Comparison of ENCODE assay signal across 1 cellular context in genomic region chr9:75051285-75051684, GRCh38.
TF ChIP-seq lines count a peak whose summit lies in the region.

No MANE protein-coding gene starts in this region.

TF ChIP-seq in K562, 482 proteins besides CTCF, POLR2A, EP300 and RAD21 (continues in another document):
- peak; percentile 75 for TF ChIP-seq CBFA2T2 (conservative IDR thresholded peaks at IDR 0.05)
- TF ChIP-seq XRCC4 (IDR thresholded peaks at IDR 0.05; ENCODE audit: extremely low read depth, insufficient read depth, insufficient read length): no peak
- no peak for TF ChIP-seq KLF16 (IDR thresholded peaks at IDR 0.05)
- TF ChIP-seq TAL1 (IDR thresholded peaks at IDR 0.05): peak; percentile 74
- TF ChIP-seq, protein P1, sequence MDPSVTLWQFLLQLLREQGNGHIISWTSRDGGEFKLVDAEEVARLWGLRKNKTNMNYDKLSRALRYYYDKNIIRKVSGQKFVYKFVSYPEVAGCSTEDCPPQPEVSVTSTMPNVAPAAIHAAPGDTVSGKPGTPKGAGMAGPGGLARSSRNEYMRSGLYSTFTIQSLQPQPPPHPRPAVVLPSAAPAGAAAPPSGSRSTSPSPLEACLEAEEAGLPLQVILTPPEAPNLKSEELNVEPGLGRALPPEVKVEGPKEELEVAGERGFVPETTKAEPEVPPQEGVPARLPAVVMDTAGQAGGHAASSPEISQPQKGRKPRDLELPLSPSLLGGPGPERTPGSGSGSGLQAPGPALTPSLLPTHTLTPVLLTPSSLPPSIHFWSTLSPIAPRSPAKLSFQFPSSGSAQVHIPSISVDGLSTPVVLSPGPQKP (CRISPR knock-in tag; IDR thresholded peaks at IDR 0.05): no peak
- TF ChIP-seq MEF2D (tag; conservative IDR thresholded peaks at IDR 0.05; ENCODE audit: low read depth): no peak
- TF ChIP-seq, protein P2, sequence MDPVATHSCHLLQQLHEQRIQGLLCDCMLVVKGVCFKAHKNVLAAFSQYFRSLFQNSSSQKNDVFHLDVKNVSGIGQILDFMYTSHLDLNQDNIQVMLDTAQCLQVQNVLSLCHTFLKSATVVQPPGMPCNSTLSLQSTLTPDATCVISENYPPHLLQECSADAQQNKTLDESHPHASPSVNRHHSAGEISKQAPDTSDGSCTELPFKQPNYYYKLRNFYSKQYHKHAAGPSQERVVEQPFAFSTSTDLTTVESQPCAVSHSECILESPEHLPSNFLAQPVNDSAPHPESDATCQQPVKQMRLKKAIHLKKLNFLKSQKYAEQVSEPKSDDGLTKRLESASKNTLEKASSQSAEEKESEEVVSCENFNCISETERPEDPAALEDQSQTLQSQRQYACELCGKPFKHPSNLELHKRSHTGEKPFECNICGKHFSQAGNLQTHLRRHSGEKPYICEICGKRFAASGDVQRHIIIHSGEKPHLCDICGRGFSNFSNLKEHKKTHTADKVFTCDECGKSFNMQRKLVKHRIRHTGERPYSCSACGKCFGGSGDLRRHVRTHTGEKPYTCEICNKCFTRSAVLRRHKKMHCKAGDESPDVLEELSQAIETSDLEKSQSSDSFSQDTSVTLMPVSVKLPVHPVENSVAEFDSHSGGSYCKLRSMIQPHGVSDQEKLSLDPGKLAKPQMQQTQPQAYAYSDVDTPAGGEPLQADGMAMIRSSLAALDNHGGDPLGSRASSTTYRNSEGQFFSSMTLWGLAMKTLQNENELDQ (CRISPR knock-in tag; IDR thresholded peaks at IDR 0.05; ENCODE audit: borderline replicate concordance): no peak
- TF ChIP-seq, protein P3, sequence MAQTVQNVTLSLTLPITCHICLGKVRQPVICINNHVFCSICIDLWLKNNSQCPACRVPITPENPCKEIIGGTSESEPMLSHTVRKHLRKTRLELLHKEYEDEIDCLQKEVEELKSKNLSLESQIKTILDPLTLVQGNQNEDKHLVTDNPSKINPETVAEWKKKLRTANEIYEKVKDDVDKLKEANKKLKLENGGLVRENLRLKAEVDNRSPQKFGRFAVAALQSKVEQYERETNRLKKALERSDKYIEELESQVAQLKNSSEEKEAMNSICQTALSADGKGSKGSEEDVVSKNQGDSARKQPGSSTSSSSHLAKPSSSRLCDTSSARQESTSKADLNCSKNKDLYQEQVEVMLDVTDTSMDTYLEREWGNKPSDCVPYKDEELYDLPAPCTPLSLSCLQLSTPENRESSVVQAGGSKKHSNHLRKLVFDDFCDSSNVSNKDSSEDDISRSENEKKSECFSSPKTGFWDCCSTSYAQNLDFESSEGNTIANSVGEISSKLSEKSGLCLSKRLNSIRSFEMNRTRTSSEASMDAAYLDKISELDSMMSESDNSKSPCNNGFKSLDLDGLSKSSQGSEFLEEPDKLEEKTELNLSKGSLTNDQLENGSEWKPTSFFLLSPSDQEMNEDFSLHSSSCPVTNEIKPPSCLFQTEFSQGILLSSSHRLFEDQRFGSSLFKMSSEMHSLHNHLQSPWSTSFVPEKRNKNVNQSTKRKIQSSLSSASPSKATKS (CRISPR knock-in tag; IDR thresholded peaks at IDR 0.05): no peak
- TF ChIP-seq ZBTB12 (CRISPR knock-in tag; IDR thresholded peaks at IDR 0.05): no peak
- TF ChIP-seq USF1 (CRISPR knock-in tag; IDR thresholded peaks at IDR 0.05): no peak
- TF ChIP-seq ZNF766 (CRISPR knock-in tag; conservative IDR thresholded peaks at IDR 0.05): no peak
- peak; percentile 33; the same call in 1 of the 2 replicates for TF ChIP-seq MTA2 (IDR thresholded peaks at IDR 0.05; ENCODE audit: low read depth)
- peak; percentile 59 for TF ChIP-seq NCOR1 (IDR thresholded peaks at IDR 0.05)
- TF ChIP-seq NCOA4 (IDR thresholded peaks at IDR 0.05; ENCODE audit: partially characterized antibody): no peak
- TF ChIP-seq ZNF134 (CRISPR knock-in tag; conservative IDR thresholded peaks at IDR 0.05): no peak
- no peak for TF ChIP-seq TSHZ1 (CRISPR knock-in tag; IDR thresholded peaks at IDR 0.05)
- TF ChIP-seq, protein P4, sequence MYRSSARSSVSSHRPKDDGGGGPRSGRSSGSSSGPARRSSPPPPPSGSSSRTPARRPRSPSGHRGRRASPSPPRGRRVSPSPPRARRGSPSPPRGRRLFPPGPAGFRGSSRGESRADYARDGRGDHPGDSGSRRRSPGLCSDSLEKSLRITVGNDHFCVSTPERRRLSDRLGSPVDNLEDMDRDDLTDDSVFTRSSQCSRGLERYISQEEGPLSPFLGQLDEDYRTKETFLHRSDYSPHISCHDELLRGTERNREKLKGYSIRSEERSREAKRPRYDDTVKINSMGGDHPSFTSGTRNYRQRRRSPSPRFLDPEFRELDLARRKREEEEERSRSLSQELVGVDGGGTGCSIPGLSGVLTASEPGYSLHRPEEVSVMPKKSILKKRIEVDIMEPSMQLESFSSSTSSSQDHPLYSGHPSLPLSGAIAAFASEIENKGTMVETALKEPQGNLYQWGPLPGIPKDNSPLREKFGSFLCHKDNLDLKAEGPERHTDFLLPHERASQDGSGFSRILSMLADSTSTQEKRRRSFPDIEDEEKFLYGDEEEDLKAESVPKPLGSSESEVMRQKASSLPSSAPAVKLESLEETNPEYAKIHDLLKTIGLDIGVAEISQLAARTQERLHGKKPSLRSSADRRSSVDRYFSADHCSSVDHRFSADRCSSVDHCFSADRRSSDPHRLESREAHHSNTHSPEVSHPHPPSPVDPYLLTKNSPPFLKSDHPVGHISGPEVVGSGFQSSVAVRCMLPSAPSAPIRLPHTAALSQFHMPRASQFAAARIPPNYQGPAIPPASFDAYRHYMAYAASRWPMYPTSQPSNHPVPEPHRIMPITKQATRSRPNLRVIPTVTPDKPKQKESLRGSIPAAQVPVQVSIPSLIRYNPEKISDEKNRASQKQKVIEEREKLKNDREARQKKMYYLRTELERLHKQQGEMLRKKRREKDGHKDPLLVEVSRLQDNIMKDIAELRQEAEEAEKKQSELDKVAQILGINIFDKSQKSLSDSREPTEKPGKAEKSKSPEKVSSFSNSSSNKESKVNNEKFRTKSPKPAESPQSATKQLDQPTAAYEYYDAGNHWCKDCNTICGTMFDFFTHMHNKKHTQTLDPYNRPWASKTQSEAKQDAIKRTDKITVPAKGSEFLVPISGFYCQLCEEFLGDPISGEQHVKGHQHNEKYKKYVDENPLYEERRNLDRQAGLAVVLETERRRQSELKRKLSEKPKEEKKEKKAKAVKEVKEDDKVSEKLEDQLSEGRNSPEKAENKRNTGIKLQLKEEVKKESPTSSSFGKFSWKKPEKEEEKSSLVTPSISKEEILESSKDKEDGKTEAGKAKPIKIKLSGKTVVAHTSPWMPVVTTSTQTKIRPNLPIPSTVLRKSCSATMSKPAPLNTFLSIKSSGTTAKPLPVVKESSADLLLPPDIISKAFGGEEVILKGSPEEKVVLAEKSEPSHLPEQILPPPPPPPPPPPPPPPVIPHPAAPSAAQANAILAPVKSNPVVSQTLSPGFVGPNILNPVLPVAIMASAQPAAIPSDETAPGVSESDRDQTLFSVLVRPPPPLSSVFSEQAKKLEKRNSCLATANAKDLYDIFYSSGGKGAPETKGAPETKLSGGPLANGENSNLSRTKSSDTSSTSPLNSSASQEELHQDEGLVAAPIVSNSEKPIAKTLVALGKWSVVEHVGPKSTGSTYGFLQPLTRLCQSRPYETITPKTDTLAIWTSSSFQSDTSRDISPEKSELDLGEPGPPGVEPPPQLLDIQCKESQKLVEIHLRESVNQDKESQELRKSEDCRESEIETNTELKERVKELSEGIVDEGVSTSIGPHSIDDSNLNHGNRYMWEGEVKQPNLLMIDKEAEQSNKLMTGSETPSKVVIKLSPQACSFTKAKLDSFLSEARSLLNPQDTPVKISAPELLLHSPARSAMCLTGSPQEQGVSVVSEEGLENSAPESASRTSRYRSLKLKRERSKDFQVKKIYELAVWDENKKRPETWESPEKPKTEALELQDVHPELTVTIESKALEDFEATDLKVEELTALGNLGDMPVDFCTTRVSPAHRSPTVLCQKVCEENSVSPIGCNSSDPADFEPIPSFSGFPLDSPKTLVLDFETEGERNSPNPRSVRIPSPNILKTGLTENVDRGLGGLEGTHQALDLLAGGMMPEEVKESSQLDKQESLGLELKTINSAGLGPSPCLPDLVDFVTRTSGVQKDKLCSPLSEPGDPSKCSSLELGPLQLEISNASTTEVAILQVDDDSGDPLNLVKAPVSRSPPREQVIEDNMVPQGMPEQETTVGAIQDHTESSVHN (IDR thresholded peaks at IDR 0.05; ENCODE audit: borderline replicate concordance in 1 of 2, low read depth in 1 of 2): no peak
- TF ChIP-seq, protein P5, sequence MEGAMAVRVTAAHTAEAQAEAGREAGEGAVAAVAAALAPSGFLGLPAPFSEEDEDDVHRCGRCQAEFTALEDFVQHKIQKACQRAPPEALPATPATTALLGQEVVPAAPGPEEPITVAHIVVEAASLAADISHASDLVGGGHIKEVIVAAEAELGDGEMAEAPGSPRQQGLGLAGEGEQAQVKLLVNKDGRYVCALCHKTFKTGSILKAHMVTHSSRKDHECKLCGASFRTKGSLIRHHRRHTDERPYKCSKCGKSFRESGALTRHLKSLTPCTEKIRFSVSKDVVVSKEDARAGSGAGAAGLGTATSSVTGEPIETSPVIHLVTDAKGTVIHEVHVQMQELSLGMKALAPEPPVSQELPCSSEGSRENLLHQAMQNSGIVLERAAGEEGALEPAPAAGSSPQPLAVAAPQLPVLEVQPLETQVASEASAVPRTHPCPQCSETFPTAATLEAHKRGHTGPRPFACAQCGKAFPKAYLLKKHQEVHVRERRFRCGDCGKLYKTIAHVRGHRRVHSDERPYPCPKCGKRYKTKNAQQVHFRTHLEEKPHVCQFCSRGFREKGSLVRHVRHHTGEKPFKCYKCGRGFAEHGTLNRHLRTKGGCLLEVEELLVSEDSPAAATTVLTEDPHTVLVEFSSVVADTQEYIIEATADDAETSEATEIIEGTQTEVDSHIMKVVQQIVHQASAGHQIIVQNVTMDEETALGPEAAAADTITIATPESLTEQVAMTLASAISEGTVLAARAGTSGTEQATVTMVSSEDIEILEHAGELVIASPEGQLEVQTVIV (CRISPR knock-in tag; IDR thresholded peaks at IDR 0.05; ENCODE audit: borderline replicate concordance): no peak
- peak; percentile 59 for TF ChIP-seq TCF3 (CRISPR knock-in tag; IDR thresholded peaks at IDR 0.05)
- 0 out of 2 replicates have a peak, but pooled peaks have one; percentile 44 for TF ChIP-seq L3MBTL2 (IDR thresholded peaks at IDR 0.05)
- TF ChIP-seq ZNF589 (CRISPR knock-in tag; IDR thresholded peaks at IDR 0.05; ENCODE audit: low read depth): no peak
- TF ChIP-seq, protein P6, sequence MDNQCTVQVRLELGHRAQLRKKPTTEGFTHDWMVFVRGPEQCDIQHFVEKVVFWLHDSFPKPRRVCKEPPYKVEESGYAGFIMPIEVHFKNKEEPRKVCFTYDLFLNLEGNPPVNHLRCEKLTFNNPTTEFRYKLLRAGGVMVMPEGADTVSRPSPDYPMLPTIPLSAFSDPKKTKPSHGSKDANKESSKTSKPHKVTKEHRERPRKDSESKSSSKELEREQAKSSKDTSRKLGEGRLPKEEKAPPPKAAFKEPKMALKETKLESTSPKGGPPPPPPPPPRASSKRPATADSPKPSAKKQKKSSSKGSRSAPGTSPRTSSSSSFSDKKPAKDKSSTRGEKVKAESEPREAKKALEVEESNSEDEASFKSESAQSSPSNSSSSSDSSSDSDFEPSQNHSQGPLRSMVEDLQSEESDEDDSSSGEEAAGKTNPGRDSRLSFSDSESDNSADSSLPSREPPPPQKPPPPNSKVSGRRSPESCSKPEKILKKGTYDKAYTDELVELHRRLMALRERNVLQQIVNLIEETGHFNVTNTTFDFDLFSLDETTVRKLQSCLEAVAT (IDR thresholded peaks at IDR 0.05): no peak
- peak; percentile 90 for TF ChIP-seq STAT5A (IDR thresholded peaks at IDR 0.05; ENCODE audit: borderline replicate concordance, low read length)
